In genomic region chr16:81826523-81826922, GRCh38 we compare ENCODE assay signal across 18 cellular contexts.
"Had no signal": no experiment of that assay in that cellular context is flagged by ENCODE, and none has a peak within 500 bp of the region (broad histone marks: within the 10 kb centered on the region; RNA-seq: fewer than 3 reads in every experiment).

No MANE protein-coding gene starts in this region.

- H3K27ac Mint-ChIP-seq: activated CD4-positive, alpha-beta memory T cell treated with anti-CD3 and anti-CD28 coated beads, Interleukin-2, amount 10 ng/mL, durations not matched to agents 7 days and 5 days; activated CD8-positive, alpha-beta memory T cell treated with anti-CD3 and anti-CD28 coated beads, Interleukin-2, amount 10 ng/mL, durations not matched to agents 7 days and 5 days; activated naive CD8-positive, alpha-beta T cell treated with anti-CD3 and anti-CD28 coated beads for 36 hours; activated T-helper 17 cell treated with anti-CD3 and anti-CD28 coated beads, Interleukin-2, amount 50 U/mL, for 72 hours; WTC11 had no signal

- H3K4me1 Mint-ChIP-seq: activated T-helper 17 cell treated with anti-CD3 and anti-CD28 coated beads, Interleukin-2, amount 50 U/mL, for 72 hours had no signal

- H3K27ac ChIP-seq: gastrocnemius medialis, parathyroid adenoma, sigmoid colon, thyroid gland had no signal

- ATAC-seq: activated CD8-positive, alpha-beta memory T cell treated with anti-CD3 and anti-CD28 coated beads, Interleukin-2, amount 10 ng/mL, durations not matched to agents 7 days and 5 days; activated T-helper 17 cell treated with anti-CD3 and anti-CD28 coated beads, Interleukin-2, amount 50 U/mL, for 72 hours; gastrocnemius medialis; left cardiac atrium; naive thymus-derived CD8-positive, alpha-beta T cell; WTC11 had no signal

- H3K9me3 Mint-ChIP-seq: activated CD4-positive, alpha-beta memory T cell treated with anti-CD3 and anti-CD28 coated beads, Interleukin-2, amount 10 ng/mL, durations not matched to agents 7 days and 5 days; activated naive CD8-positive, alpha-beta T cell treated with anti-CD3 and anti-CD28 coated beads for 36 hours; activated T-helper 17 cell treated with anti-CD3 and anti-CD28 coated beads, Interleukin-2, amount 50 U/mL, for 72 hours; naive thymus-derived CD8-positive, alpha-beta T cell had no signal

- H3K9me3 ChIP-seq: gastrocnemius medialis, sigmoid colon, thyroid gland had no signal

- H3K27me3 Mint-ChIP-seq: activated CD4-positive, alpha-beta memory T cell treated with anti-CD3 and anti-CD28 coated beads, Interleukin-2, amount 10 ng/mL, durations not matched to agents 7 days and 5 days; activated CD8-positive, alpha-beta memory T cell treated with anti-CD3 and anti-CD28 coated beads, Interleukin-2, amount 10 ng/mL, durations not matched to agents 7 days and 5 days; activated naive CD8-positive, alpha-beta T cell treated with anti-CD3 and anti-CD28 coated beads for 36 hours had no signal

- DNase-seq: activated CD4-positive, alpha-beta memory T cell treated with anti-CD3 and anti-CD28 coated beads, Interleukin-2, amount 10 ng/mL, durations not matched to agents 7 days and 5 days; activated CD4-positive, alpha-beta T cell treated with anti-CD3 and anti-CD28 coated beads for 4 hours; activated CD8-positive, alpha-beta memory T cell treated with anti-CD3 and anti-CD28 coated beads, Interleukin-2, amount 10 ng/mL, durations not matched to agents 7 days and 5 days; activated naive CD4-positive, alpha-beta T cell; activated naive CD8-positive, alpha-beta T cell treated with anti-CD3 and anti-CD28 coated beads for 36 hours; activated T-cell treated with anti-CD3 and anti-CD28 coated beads, Interleukin-2, amount 50 U/mL, for 1 hour; amniotic stem cell; effector CD4-positive, alpha-beta T cell; gastrocnemius medialis; left cardiac atrium; mesendoderm; naive thymus-derived CD8-positive, alpha-beta T cell; sigmoid colon; stimulated activated naive CD4-positive, alpha-beta T cell treated with Interleukin-2 at 50 U/mL for 16 hours; thyroid gland had no signal

- H3K36me3 ChIP-seq: gastrocnemius medialis, sigmoid colon, thyroid gland had no signal

- H3K4me1 ChIP-seq: gastrocnemius medialis, parathyroid adenoma, sigmoid colon had no signal

- H3K4me3 Mint-ChIP-seq: activated CD4-positive, alpha-beta memory T cell treated with anti-CD3 and anti-CD28 coated beads, Interleukin-2, amount 10 ng/mL, durations not matched to agents 7 days and 5 days; activated CD8-positive, alpha-beta memory T cell treated with anti-CD3 and anti-CD28 coated beads, Interleukin-2, amount 10 ng/mL, durations not matched to agents 7 days and 5 days; activated naive CD8-positive, alpha-beta T cell treated with anti-CD3 and anti-CD28 coated beads for 36 hours; activated T-helper 17 cell treated with anti-CD3 and anti-CD28 coated beads, Interleukin-2, amount 50 U/mL, for 72 hours; naive thymus-derived CD8-positive, alpha-beta T cell; WTC11 had no signal

- H3K79me2 ChIP-seq: parathyroid adenoma had no signal

- H3K9ac ChIP-seq: parathyroid adenoma had no signal

- H2AFZ ChIP-seq: parathyroid adenoma had no signal

- H3K36me3 Mint-ChIP-seq: activated naive CD8-positive, alpha-beta T cell treated with anti-CD3 and anti-CD28 coated beads for 36 hours; naive thymus-derived CD8-positive, alpha-beta T cell had no signal

- H3K27me3 ChIP-seq: gastrocnemius medialis, sigmoid colon, thyroid gland had no signal

- H3K4me3 ChIP-seq: gastrocnemius medialis, sigmoid colon, thyroid gland had no signal
